In genomic region chr5:6176294-6176693, GRCh38 we compare ENCODE assay signal across 17 cellular contexts.
DNase-seq lines count a peak whose midpoint lies in the region; ATAC-seq, FAIRE-seq and TF ChIP-seq lines count a peak whose summit lies in the region.
"Had no signal": no experiment of that assay in that cellular context is flagged by ENCODE, and none has a peak within 500 bp of the region (broad histone marks: within the 10 kb centered on the region; RNA-seq: fewer than 3 reads in every experiment).

No MANE protein-coding gene starts in this region.

- BruUV-seq in GM12878 (replicated peaks; lab: Mats Ljungman, UMichigan), result no TSS peak

- no peaks in the 10 kb centered on the region for H3K4me1 ChIP-seq in GM12878 (ENCODE audit: control insufficient read depth, insufficient read depth, low read length)
- H3K4me1 ChIP-seq: BE2C had no signal

- H3K79me2 ChIP-seq in GM12878 (ENCODE audit: control insufficient read depth, insufficient read depth, low read length), result no peaks in the 10 kb centered on the region

- H3K9me3 ChIP-seq in GM12878 (replicated peaks; ENCODE audit: control insufficient read depth, insufficient read depth, low read length), result no peaks in the 10 kb centered on the region
- H3K9me3 ChIP-seq: BE2C had no signal

- RAD21 ChIA-PET in GM12878 (lab: Charles Lee; ENCODE audit: unreplicated experiment), result interaction anchor here (0.7 to 1.1 kb wide), 4 partner anchors 11 to 93 kb away, joined by 3 to 4 read pairs (median 3); no protein-coding TSS in a partner anchor

- no peak for TF ChIP-seq EP300 in GM12878 (IDR thresholded peaks at IDR 0.05; ENCODE audit: borderline replicate concordance in 1 of 2, control insufficient read depth in 1 of 2, low read depth in 2 of 2, low read length in 2 of 2)

- H3K27me3 Mint-ChIP-seq in osteocyte (ENCODE audit: unreplicated experiment), result no peaks in the 10 kb centered on the region

- no peak for TF ChIP-seq POLR2A in GM12878 (IDR thresholded peaks at IDR 0.05; ENCODE audit: low read depth, low read length)

- no peaks in the 10 kb centered on the region for H3K27me3 ChIP-seq in GM12878 (replicated peaks in 1 of 2; ENCODE audit: control insufficient read depth in 2 of 2, insufficient read depth in 2 of 2, low read length in 1 of 2)
- H3K27me3 ChIP-seq: BE2C had no signal

- H3K27ac ChIP-seq in GM12878 (ENCODE audit: control insufficient read depth, insufficient read depth), result no peak overlapping the region

- H2AFZ ChIP-seq in GM12878 (ENCODE audit: control insufficient read depth, low read depth, low read length), result no peak overlapping the region

- ATAC-seq in HG03342 (IDR thresholded peaks at IDR 0.05; ENCODE audit: unreplicated experiment), result peak; percentile 64
- ATAC-seq in GM12878, result peak; percentile 70
- ATAC-seq: SK-N-SH treated with all-trans-retinoic acid at 6 μM for 48 hours had no signal

- H3K9me3 Mint-ChIP-seq in osteocyte (ENCODE audit: unreplicated experiment), result peaks cover 7% of the 10 kb centered on the region
- H3K9me3 Mint-ChIP-seq: HFFc6; T-helper 1 cell treated with Interleukin-12 subunit alpha and Interleukin-12 subunit beta and Interleukin-4 antibody, amounts not matched to agents 30 μg/mL and 1 μg/mL, for 36 hours had no signal

- no peak overlapping the region for H3K9ac ChIP-seq in GM12878 (ENCODE audit: control insufficient read depth, insufficient read depth, low read length)

- no peak overlapping the region for H3K4me2 ChIP-seq in GM12878 (ENCODE audit: control insufficient read depth, insufficient read depth)

- intact Hi-C loops in GM12878 (cut with micrococcal nuclease; ENCODE audit: unreplicated experiment), result no loop called here

- SMC1A ChIA-PET in GM12878 (lab: Charles Lee; ENCODE audit: uncharacterized antibody, unreplicated experiment), result interaction anchor here (0.6 kb wide), 1 partner anchor 95 kb away, joined by 3 read pairs; no protein-coding TSS in a partner anchor

- H4K20me1 ChIP-seq in GM12878 (ENCODE audit: control insufficient read depth, insufficient read depth), result no peaks in the 10 kb centered on the region

- CTCF ChIA-PET in GM12878 (lab: Yijun Ruan, JAX), result interaction anchor here (0.7 to 2.0 kb wide), 2 partner anchors 12 to 16 kb away, joined by 3 to 10 read pairs; no protein-coding TSS in a partner anchor

- 15% methylated on average over 4 of the region's 4 CpGs for WGBS in GM12878 (ENCODE audit: insufficient coverage, insufficient replicate concordance, low lambda C conversion rate, missing lambda C conversion rate)

- no peaks in the 10 kb centered on the region for H3K36me3 Mint-ChIP-seq in osteocyte (ENCODE audit: unreplicated experiment)
- H3K36me3 Mint-ChIP-seq: CD4-positive, alpha-beta memory T cell had no signal

- no peak for TF ChIP-seq RAD21 in GM12878 (IDR thresholded peaks at IDR 0.05; ENCODE audit: insufficient read depth, low read depth, low read length)

- H3K36me3 ChIP-seq in GM12878 (ENCODE audit: control insufficient read depth in 2 of 2, insufficient read depth in 2 of 2, low read length in 1 of 2), result no peaks in the 10 kb centered on the region
- H3K36me3 ChIP-seq: BE2C had no signal

- H3K4me1 Mint-ChIP-seq in osteocyte (ENCODE audit: unreplicated experiment), result no peaks in the 10 kb centered on the region
- H3K4me1 Mint-ChIP-seq: CD4-positive, alpha-beta memory T cell had no signal

- H3K4me3 ChIP-seq in GM12878, result no peak overlapping the region

- POLR2A ChIA-PET in GM12878 (lab: Charles Lee), result no interaction called here

- peak; percentile 13 for FAIRE-seq in GM12878 (lab: Jason Lieb, UNC)
- FAIRE-seq: D721Med had no signal

- DNase-seq in NCI-H510A (lab: John Stamatoyannopoulos, UW), result peak; percentile 50
- DNase-seq in GM12878 (ENCODE audit: low read depth, low spot score), result no peak
- peak; percentile 48 for DNase-seq in osteocyte (ENCODE audit: extremely low spot score, unreplicated experiment)
- DNase-seq in SIG-M5 (lab: John Stamatoyannopoulos, UW), result no peak
- DNase-seq in activated gamma-delta T cell (lab: John Stamatoyannopoulos, UW), result no peak
- no peak for DNase-seq in NCI-H2227 treated with DMSO at 0.1 percent for 48 hours (lab: John Stamatoyannopoulos, UW)
- DNase-seq: BE2C; CD4-positive, alpha-beta memory T cell; HFFc6; NCI-H1930; NCI-H446; NK-92 treated with Interleukin-12 subunit alpha and Interleukin-12 subunit beta, amount 100 ng/mL, for 24 hours; Right ventricle myocardium superior had no signal

- TF ChIP-seq CTCF in GM12878 (IDR thresholded peaks at IDR 0.05 in 2 of 3, conservative IDR thresholded peaks at IDR 0.05 in 1 of 3; ENCODE audit: control insufficient read depth in 2 of 3, extremely low read depth in 1 of 3, insufficient read depth in 1 of 3, low read depth in 3 of 3, low read length in 3 of 3) (no peak), osteocyte (IDR thresholded peaks at IDR 0.05) (no peak)

- no peak overlapping the region for H3K27ac Mint-ChIP-seq in osteocyte (ENCODE audit: unreplicated experiment)
- H3K27ac Mint-ChIP-seq: CD4-positive, alpha-beta memory T cell; HFFc6; T-helper 1 cell treated with Interleukin-12 subunit alpha and Interleukin-12 subunit beta and Interleukin-4 antibody, amounts not matched to agents 30 μg/mL and 1 μg/mL, for 36 hours had no signal

- in situ Hi-C loops in GM12878 (cut with MboI), result no loop called here

- no peak overlapping the region for H3K4me3 Mint-ChIP-seq in osteocyte (ENCODE audit: unreplicated experiment)
- H3K4me3 Mint-ChIP-seq: CD4-positive, alpha-beta memory T cell; HFFc6; T-helper 1 cell treated with Interleukin-12 subunit alpha and Interleukin-12 subunit beta and Interleukin-4 antibody, amounts not matched to agents 30 μg/mL and 1 μg/mL, for 36 hours had no signal

TF ChIP-seq in GM12878, 131 proteins besides CTCF, POLR2A, EP300 and RAD21:
- TF ChIP-seq ZNF24 (IDR thresholded peaks at IDR 0.05) (no peak), PKNOX1 (IDR thresholded peaks at IDR 0.05) (peak; percentile 52; the same call in 1 of the 2 replicates)
TF ChIP-seq in GM12878: peak in this region for 1.

Comparison
In these comparisons a context has a peak if more than half of its experiments do, and no peak if none do; other contexts are left out.
1. DNase-seq: peak in NCI-H510A (single experiment) and osteocyte (single experiment); none in GM12878 (single experiment), SIG-M5 (single experiment), activated gamma-delta T cell (single experiment) and NCI-H2227 treated with DMSO at 0.1 percent for 48 hours (single experiment).